ENCODE assay signal across 9 cellular contexts in genomic region chr10:6269953-6270867, GRCh38.
DNase-seq lines count a peak whose midpoint lies in the region; ATAC-seq and TF ChIP-seq lines count a peak whose summit lies in the region.
"Had no signal": no experiment of that assay in that cellular context is flagged by ENCODE, and none has a peak within 500 bp of the region (broad histone marks: within the 10 kb centered on the region; RNA-seq: fewer than 3 reads in every experiment).

No MANE protein-coding gene starts in this region.

- ATAC-seq in GM21367 (IDR thresholded peaks at IDR 0.05; ENCODE audit: unreplicated experiment): peak; percentile 69

- no peaks in the 10 kb centered on the region for H3K27me3 ChIP-seq in KMS-11 (ENCODE audit: insufficient read depth, low read depth)

- no peak overlapping the region for H3K4me2 ChIP-seq in KMS-11

- DNase-seq in AML-193 (lab: John Stamatoyannopoulos, UW) (peak; percentile 79 to 81), activated T-helper 1 cell treated with Interleukin-2 at 50 U/mL for 16 hours (ENCODE audit: low read depth) (peak; percentile 51), renal cortical epithelial cell (ENCODE audit: low read depth) (peak; percentile 77), NCI-H2029 (lab: John Stamatoyannopoulos, UW) (no peak), AG08395 (ENCODE audit: low spot score) (no peak), HCEC 1CT (no peak)

- H3K79me2 ChIP-seq in KMS-11 (ENCODE audit: insufficient read depth, low read depth): no peaks in the 10 kb centered on the region

- no peaks in the 10 kb centered on the region for H3K4me1 ChIP-seq in KMS-11 (ENCODE audit: low read depth, poor library complexity, severe bottlenecking)

- H4K20me1 ChIP-seq in KMS-11 (ENCODE audit: insufficient read depth): no peaks in the 10 kb centered on the region

- H3K4me3 ChIP-seq in KMS-11 (IDR thresholded peaks at IDR 0.05; ENCODE audit: insufficient read depth, low read depth, low read length): no peak overlapping the region
- H3K4me3 ChIP-seq: thoracic aorta had no signal

- no peak overlapping the region for H3K27ac ChIP-seq in KMS-11

- H2AFZ ChIP-seq in KMS-11 (ENCODE audit: low read depth): peak overlapping the region; percentile 6; the same call in 1 of the 2 replicates

- no peaks in the 10 kb centered on the region for H3K36me3 ChIP-seq in KMS-11 (ENCODE audit: insufficient read depth)
- H3K36me3 ChIP-seq: thoracic aorta had no signal

- TF ChIP-seq CTCF in KMS-11 (conservative IDR thresholded peaks at IDR 0.05; ENCODE audit: low read depth, low read length): no peak

- no peak overlapping the region for H3K9ac ChIP-seq in KMS-11

Comparison
In these comparisons a context has a peak if more than half of its experiments do, and no peak if none do; other contexts are left out.
1. DNase-seq: peak in AML-193 (2 of 2), activated T-helper 1 cell treated with Interleukin-2 at 50 U/mL for 16 hours (single experiment) and renal cortical epithelial cell (single experiment); none in NCI-H2029 (single experiment), AG08395 (single experiment) and HCEC 1CT (single experiment).